ENCODE assay signal across 2 cellular contexts in the genomic region with DNA sequence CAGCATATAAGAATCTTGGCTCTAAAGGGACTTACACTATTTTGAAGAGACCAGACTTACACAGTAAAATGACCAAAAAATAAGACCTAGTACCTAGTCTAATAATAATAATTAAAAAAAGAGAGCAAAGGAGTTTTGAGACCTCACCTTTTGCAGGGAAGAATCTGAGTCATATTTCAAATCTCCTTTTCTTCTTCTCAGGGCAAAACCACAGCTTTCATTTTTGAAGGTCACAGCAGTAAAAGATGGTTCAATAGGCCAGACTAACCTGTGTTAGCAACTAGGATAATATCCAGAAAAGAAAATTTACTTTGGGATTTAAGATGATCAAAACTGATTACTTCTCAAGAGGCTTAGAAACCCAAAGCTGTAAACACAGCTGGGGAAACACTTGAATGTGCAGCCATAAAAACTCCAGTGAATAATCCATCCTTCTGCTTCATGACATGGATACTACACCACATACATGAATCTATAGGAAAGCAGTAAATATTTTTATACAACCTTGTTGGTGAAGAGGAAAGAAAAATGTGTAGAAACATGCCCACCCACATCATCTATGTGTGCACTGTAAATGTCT.
TF ChIP-seq lines count a peak whose summit lies in the region.

No MANE protein-coding gene starts in this region.

TF ChIP-seq in GM12891, 5 proteins besides CTCF, POLR2A, EP300 and RAD21 (continued from another document):
- TF ChIP-seq POLR2AphosphoS5 (IDR thresholded peaks at IDR 0.05; ENCODE audit: low read depth, low read length) = no peak

TF ChIP-seq in GM23338, 12 proteins besides CTCF, POLR2A, EP300 and RAD21 (continued from another document):
- TF ChIP-seq, protein P1, sequence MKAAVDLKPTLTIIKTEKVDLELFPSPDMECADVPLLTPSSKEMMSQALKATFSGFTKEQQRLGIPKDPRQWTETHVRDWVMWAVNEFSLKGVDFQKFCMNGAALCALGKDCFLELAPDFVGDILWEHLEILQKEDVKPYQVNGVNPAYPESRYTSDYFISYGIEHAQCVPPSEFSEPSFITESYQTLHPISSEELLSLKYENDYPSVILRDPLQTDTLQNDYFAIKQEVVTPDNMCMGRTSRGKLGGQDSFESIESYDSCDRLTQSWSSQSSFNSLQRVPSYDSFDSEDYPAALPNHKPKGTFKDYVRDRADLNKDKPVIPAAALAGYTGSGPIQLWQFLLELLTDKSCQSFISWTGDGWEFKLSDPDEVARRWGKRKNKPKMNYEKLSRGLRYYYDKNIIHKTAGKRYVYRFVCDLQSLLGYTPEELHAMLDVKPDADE (IDR thresholded peaks at IDR 0.05) = no peak
- no peak for TF ChIP-seq EZH2phosphoT487 (IDR thresholded peaks at IDR 0.05; ENCODE audit: unreplicated experiment)
- TF ChIP-seq, protein P2, sequence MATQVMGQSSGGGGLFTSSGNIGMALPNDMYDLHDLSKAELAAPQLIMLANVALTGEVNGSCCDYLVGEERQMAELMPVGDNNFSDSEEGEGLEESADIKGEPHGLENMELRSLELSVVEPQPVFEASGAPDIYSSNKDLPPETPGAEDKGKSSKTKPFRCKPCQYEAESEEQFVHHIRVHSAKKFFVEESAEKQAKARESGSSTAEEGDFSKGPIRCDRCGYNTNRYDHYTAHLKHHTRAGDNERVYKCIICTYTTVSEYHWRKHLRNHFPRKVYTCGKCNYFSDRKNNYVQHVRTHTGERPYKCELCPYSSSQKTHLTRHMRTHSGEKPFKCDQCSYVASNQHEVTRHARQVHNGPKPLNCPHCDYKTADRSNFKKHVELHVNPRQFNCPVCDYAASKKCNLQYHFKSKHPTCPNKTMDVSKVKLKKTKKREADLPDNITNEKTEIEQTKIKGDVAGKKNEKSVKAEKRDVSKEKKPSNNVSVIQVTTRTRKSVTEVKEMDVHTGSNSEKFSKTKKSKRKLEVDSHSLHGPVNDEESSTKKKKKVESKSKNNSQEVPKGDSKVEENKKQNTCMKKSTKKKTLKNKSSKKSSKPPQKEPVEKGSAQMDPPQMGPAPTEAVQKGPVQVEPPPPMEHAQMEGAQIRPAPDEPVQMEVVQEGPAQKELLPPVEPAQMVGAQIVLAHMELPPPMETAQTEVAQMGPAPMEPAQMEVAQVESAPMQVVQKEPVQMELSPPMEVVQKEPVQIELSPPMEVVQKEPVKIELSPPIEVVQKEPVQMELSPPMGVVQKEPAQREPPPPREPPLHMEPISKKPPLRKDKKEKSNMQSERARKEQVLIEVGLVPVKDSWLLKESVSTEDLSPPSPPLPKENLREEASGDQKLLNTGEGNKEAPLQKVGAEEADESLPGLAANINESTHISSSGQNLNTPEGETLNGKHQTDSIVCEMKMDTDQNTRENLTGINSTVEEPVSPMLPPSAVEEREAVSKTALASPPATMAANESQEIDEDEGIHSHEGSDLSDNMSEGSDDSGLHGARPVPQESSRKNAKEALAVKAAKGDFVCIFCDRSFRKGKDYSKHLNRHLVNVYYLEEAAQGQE (IDR thresholded peaks at IDR 0.05; ENCODE audit: unreplicated experiment) = no peak
- no peak for TF ChIP-seq EZH2 (IDR thresholded peaks at IDR 0.05; ENCODE audit: low read depth, unreplicated experiment)
- TF ChIP-seq, protein P3, sequence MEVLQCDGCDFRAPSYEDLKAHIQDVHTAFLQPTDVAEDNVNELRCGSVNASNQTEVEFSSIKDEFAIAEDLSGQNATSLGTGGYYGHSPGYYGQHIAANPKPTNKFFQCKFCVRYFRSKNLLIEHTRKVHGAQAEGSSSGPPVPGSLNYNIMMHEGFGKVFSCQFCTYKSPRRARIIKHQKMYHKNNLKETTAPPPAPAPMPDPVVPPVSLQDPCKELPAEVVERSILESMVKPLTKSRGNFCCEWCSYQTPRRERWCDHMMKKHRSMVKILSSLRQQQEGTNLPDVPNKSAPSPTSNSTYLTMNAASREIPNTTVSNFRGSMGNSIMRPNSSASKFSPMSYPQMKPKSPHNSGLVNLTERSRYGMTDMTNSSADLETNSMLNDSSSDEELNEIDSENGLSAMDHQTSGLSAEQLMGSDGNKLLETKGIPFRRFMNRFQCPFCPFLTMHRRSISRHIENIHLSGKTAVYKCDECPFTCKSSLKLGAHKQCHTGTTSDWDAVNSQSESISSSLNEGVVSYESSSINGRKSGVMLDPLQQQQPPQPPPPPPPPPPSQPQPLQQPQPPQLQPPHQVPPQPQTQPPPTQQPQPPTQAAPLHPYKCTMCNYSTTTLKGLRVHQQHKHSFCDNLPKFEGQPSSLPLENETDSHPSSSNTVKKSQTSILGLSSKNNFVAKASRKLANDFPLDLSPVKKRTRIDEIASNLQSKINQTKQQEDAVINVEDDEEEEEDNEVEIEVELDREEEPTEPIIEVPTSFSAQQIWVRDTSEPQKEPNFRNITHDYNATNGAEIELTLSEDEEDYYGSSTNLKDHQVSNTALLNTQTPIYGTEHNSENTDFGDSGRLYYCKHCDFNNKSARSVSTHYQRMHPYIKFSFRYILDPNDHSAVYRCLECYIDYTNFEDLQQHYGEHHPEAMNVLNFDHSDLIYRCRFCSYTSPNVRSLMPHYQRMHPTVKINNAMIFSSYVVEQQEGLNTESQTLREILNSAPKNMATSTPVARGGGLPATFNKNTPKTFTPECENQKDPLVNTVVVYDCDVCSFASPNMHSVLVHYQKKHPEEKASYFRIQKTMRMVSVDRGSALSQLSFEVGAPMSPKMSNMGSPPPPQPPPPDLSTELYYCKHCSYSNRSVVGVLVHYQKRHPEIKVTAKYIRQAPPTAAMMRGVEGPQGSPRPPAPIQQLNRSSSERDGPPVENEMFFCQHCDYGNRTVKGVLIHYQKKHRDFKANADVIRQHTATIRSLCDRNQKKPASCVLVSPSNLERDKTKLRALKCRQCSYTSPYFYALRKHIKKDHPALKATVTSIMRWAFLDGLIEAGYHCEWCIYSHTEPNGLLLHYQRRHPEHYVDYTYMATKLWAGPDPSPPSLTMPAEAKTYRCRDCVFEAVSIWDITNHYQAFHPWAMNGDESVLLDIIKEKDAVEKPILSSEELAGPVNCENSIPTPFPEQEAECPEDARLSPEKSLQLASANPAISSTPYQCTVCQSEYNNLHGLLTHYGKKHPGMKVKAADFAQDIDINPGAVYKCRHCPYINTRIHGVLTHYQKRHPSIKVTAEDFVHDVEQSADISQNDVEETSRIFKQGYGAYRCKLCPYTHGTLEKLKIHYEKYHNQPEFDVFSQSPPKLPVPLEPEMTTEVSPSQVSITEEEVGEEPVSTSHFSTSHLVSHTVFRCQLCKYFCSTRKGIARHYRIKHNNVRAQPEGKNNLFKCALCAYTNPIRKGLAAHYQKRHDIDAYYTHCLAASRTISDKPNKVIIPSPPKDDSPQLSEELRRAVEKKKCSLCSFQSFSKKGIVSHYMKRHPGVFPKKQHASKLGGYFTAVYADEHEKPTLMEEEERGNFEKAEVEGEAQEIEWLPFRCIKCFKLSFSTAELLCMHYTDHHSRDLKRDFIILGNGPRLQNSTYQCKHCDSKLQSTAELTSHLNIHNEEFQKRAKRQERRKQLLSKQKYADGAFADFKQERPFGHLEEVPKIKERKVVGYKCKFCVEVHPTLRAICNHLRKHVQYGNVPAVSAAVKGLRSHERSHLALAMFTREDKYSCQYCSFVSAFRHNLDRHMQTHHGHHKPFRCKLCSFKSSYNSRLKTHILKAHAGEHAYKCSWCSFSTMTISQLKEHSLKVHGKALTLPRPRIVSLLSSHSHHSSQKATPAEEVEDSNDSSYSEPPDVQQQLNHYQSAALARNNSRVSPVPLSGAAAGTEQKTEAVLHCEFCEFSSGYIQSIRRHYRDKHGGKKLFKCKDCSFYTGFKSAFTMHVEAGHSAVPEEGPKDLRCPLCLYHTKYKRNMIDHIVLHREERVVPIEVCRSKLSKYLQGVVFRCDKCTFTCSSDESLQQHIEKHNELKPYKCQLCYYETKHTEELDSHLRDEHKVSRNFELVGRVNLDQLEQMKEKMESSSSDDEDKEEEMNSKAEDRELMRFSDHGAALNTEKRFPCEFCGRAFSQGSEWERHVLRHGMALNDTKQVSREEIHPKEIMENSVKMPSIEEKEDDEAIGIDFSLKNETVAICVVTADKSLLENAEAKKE (CRISPR knock-in tag; IDR thresholded peaks at IDR 0.05) = no peak
- TF ChIP-seq ZNF114 (CRISPR knock-in tag; IDR thresholded peaks at IDR 0.05) = no peak
- TF ChIP-seq STAT1 (IDR thresholded peaks at IDR 0.05; ENCODE audit: unreplicated experiment) = no peak
- TF ChIP-seq POLR2AphosphoS5 (IDR thresholded peaks at IDR 0.05; ENCODE audit: low read depth) = no peak
- no peak for TF ChIP-seq CREB1 (CRISPR knock-in tag; IDR thresholded peaks at IDR 0.05; ENCODE audit: low read depth)
- TF ChIP-seq JUNB (IDR thresholded peaks at IDR 0.05; ENCODE audit: unreplicated experiment) = no peak
- no peak for TF ChIP-seq NANOG (IDR thresholded peaks at IDR 0.05; ENCODE audit: borderline replicate concordance)
